ENCODE assay signal across 19 cellular contexts in the genomic region with DNA sequence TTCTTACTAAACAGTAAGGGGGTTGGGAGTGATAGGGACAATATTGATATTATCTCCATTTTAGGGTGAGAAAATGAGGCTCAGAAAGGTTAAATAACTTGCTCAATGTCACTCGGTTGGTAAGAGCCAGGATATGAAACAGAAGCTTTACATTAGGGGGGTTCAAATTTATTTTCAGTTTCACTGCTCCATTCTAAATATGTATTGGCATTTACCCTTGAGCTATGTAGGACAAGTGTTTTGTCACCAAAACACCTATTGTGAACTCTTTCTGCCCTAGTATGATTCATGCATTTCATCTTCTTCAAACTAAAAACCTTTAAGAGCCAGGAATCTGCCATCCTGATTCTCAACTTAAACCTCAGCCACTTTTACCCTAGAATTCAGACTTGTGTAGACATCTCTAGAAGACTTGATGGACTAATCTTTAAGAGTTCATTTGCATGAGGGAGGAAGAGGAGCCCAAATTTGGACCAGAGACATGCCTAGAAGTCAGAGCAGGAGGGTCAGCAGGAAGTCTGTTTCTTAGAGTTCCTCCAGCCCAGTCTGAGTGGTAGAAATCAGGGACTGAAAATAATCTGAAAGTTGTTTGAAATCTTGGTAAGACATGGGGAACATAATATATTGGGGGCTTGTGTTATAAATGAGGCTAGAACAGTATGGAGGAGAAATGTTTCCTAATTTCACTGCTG.
DNase-seq lines count a peak whose midpoint lies in the region; ATAC-seq, FAIRE-seq and TF ChIP-seq lines count a peak whose summit lies in the region.
"Had no signal": no experiment of that assay in that cellular context is flagged by ENCODE, and none has a peak within 500 bp of the region (broad histone marks: within the 10 kb centered on the region; RNA-seq: fewer than 3 reads in every experiment).

No MANE protein-coding gene starts in this region.

- peak overlapping the region; percentile 41 for H3K4me3 ChIP-seq in MM.1S (ENCODE audit: low read length)
- H3K4me3 ChIP-seq: BLaER1 treated with 17β-estradiol and CSF1 and Interleukin-3, amounts not matched to agents 10 nM and 100 nM; GM23248; HAP-1; K562 had no signal

- no peak overlapping the region for H3K4me3 Mint-ChIP-seq in memory B cell
- H3K4me3 Mint-ChIP-seq: B cell; CD4-positive, alpha-beta T cell had no signal

- no peaks in the 10 kb centered on the region for H3K9me3 Mint-ChIP-seq in memory B cell
- H3K9me3 Mint-ChIP-seq: CD4-positive, alpha-beta T cell had no signal

- no peaks in the 10 kb centered on the region for H3K27me3 Mint-ChIP-seq in memory B cell

- peak overlapping the region; percentile 81 for H3K4me2 ChIP-seq in MM.1S (ENCODE audit: low read depth, low read length)
- H3K4me2 ChIP-seq: BLaER1 treated with 17β-estradiol and CSF1 and Interleukin-3, amounts not matched to agents 10 nM and 100 nM had no signal

- H3K36me3 Mint-ChIP-seq in memory B cell = no peaks in the 10 kb centered on the region

- no peak overlapping the region for H3K27ac Mint-ChIP-seq in memory B cell
- H3K27ac Mint-ChIP-seq: B cell; CD4-positive, alpha-beta T cell had no signal

- peaks cover 12% of the 10 kb centered on the region for H3F3A ChIP-seq in MM.1S (ENCODE audit: insufficient read depth, low read length)

- ATAC-seq in GM19452 (IDR thresholded peaks at IDR 0.05; ENCODE audit: unreplicated experiment) (peak; percentile 67), memory B cell (ENCODE audit: low read depth) (peak; percentile 49), Right ventricle myocardium superior (ENCODE audit: poor library complexity) (no peak)
- ATAC-seq: K562 had no signal

- TF ChIP-seq CTCF in MM.1S (IDR thresholded peaks at IDR 0.05; ENCODE audit: low read length) = no peak

- no peaks in the 10 kb centered on the region for H3K9me2 ChIP-seq in MM.1S (replicated peaks; ENCODE audit: insufficient read depth, low read length)

- peak overlapping the region; percentile 57 for H2AFZ ChIP-seq in MM.1S (ENCODE audit: low read length)
- H2AFZ ChIP-seq: GM23248 had no signal

- H3K79me2 ChIP-seq in MM.1S (ENCODE audit: low read length) = no peaks in the 10 kb centered on the region

- peaks cover 25% of the 10 kb centered on the region for H3K4me1 ChIP-seq in MM.1S (ENCODE audit: low read length)
- H3K4me1 ChIP-seq: BLaER1 treated with 17β-estradiol and CSF1 and Interleukin-3, amounts not matched to agents 10 nM and 100 nM; Caco-2; HAP-1 had no signal

- H3K9ac ChIP-seq in MM.1S (ENCODE audit: low read length) = peak overlapping the region; percentile 46; the same call in 1 of the 2 replicates
- H3K9ac ChIP-seq: BLaER1 treated with 17β-estradiol and CSF1 and Interleukin-3, amounts not matched to agents 10 nM and 100 nM; GM23248 had no signal

- H3K27ac ChIP-seq in MM.1S (ENCODE audit: low read length) = peak overlapping the region; percentile 75
- H3K27ac ChIP-seq: BLaER1 treated with 17β-estradiol and CSF1 and Interleukin-3, amounts not matched to agents 10 nM and 100 nM; GM23248 had no signal

- FAIRE-seq in GM18507 (lab: Jason Lieb, UNC) = peak; percentile 29
- FAIRE-seq: D721Med, HTR-8/SVneo, K562 had no signal

- H3K36me3 ChIP-seq in MM.1S (replicated peaks; ENCODE audit: insufficient read depth, low read length) = no peaks in the 10 kb centered on the region
- H3K36me3 ChIP-seq: BLaER1 treated with 17β-estradiol and CSF1 and Interleukin-3, amounts not matched to agents 10 nM and 100 nM; HAP-1 had no signal

- H3K9me3 ChIP-seq in MM.1S (replicated peaks; ENCODE audit: insufficient read depth, low read length) = no peaks in the 10 kb centered on the region
- H3K9me3 ChIP-seq: BLaER1 treated with 17β-estradiol and CSF1 and Interleukin-3, amounts not matched to agents 10 nM and 100 nM; Caco-2; HAP-1 had no signal

- intact Hi-C loops in Right ventricle myocardium superior (cut with DNase I) = no loop called here

- no peaks in the 10 kb centered on the region for H4K20me1 ChIP-seq in MM.1S (ENCODE audit: insufficient read depth, low read length)
- H4K20me1 ChIP-seq: BLaER1 treated with 17β-estradiol and CSF1 and Interleukin-3, amounts not matched to agents 10 nM and 100 nM had no signal

- DNase-seq in GM18507 (ENCODE audit: extremely low spot score, insufficient read length, low read depth) (no peak), MM.1S (peak; percentile 76), memory B cell (ENCODE audit: low spot score in 2 of 2) (no peak), Right ventricle myocardium superior (no peak), NCI-H2171 treated with DMSO at 0.1 percent for 48 hours (lab: John Stamatoyannopoulos, UW) (no peak), C1 segment of cervical spinal cord (lab: John Stamatoyannopoulos, UW) (no peak)
- DNase-seq: 8988T; Caco-2; CD4-positive, alpha-beta T cell; GDM1; GM23248; IMR-90 had no signal

- no peaks in the 10 kb centered on the region for H3K4me1 Mint-ChIP-seq in memory B cell
- H3K4me1 Mint-ChIP-seq: B cell had no signal

- no peaks in the 10 kb centered on the region for H3K27me3 ChIP-seq in MM.1S (replicated peaks; ENCODE audit: insufficient read depth, low read length)
- H3K27me3 ChIP-seq: BLaER1 treated with 17β-estradiol and CSF1 and Interleukin-3, amounts not matched to agents 10 nM and 100 nM had no signal
